In genomic region chr6:165109011-165109410, GRCh38 we compare ENCODE assay signal across 36 cellular contexts.
"Had no signal": no experiment of that assay in that cellular context is flagged by ENCODE, and none has a peak within 500 bp of the region (broad histone marks: within the 10 kb centered on the region; RNA-seq: fewer than 3 reads in every experiment).

No MANE protein-coding gene starts in this region.

- H3K4me1 ChIP-seq: adrenal gland, breast epithelium, esophagus muscularis mucosa, foreskin keratinocyte, gastroesophageal sphincter had no signal

- H3K4me1 Mint-ChIP-seq: activated CD4-positive, alpha-beta T cell treated with anti-CD3 and anti-CD28 coated beads for 36 hours; activated CD4-positive, alpha-beta T cell treated with anti-CD3 and anti-CD28 coated beads, Interleukin-2, amount 10 ng/mL, durations not matched to agents 24 days and 14 days; activated CD8-positive, alpha-beta memory T cell treated with anti-CD3 and anti-CD28 coated beads, Interleukin-2, amount 10 ng/mL, durations not matched to agents 7 days and 5 days; activated naive CD4-positive, alpha-beta T cell treated with anti-CD3 and anti-CD28 coated beads, Interleukin-2, amount 50 U/mL, for 24 hours; activated naive CD8-positive, alpha-beta T cell treated with anti-CD3 and anti-CD28 coated beads for 36 hours; activated naive CD8-positive, alpha-beta T cell treated with anti-CD3 and anti-CD28 coated beads, Interleukin-2, amount 50 U/mL, for 24 hours; brain; endodermal cell had no signal

- DNase-seq: activated CD4-positive, alpha-beta memory T cell treated with anti-CD3 and anti-CD28 coated beads for 36 hours; activated CD4-positive, alpha-beta T cell treated with anti-CD3 and anti-CD28 coated beads for 36 hours; activated CD4-positive, alpha-beta T cell treated with anti-CD3 and anti-CD28 coated beads, Interleukin-2, amount 10 ng/mL, durations not matched to agents 24 days and 14 days; activated CD4-positive, CD25-positive, alpha-beta regulatory T cell; activated CD4-positive, CD25-positive, alpha-beta regulatory T cell treated with anti-CD3 and anti-CD28 coated beads, Interleukin-2, amount 50 U/mL, for 72 hours; activated CD8-positive, alpha-beta memory T cell treated with anti-CD3 and anti-CD28 coated beads, Interleukin-2, amount 10 ng/mL, durations not matched to agents 7 days and 5 days; activated CD8-positive, alpha-beta memory T cell treated with anti-CD3 and anti-CD28 coated beads, Interleukin-2, amount 50 U/mL, for 4 hours; activated CD8-positive, alpha-beta T cell treated with anti-CD3 and anti-CD28 coated beads, Interleukin-2, amount 10 ng/mL, durations not matched to agents 7 days and 5 days; activated effector memory CD4-positive, alpha-beta T cell treated with anti-CD3 and anti-CD28 coated beads, Interleukin-2, amount 50 U/mL, for 16 hours; activated naive CD4-positive, alpha-beta T cell treated with anti-CD3 and anti-CD28 coated beads for 36 hours; activated naive CD8-positive, alpha-beta T cell treated with anti-CD3 and anti-CD28 coated beads for 36 hours; activated naive CD8-positive, alpha-beta T cell treated with anti-CD3 and anti-CD28 coated beads, Interleukin-2, amount 50 U/mL, for 24 hours; activated T-cell treated with anti-CD3 and anti-CD28 coated beads, Interleukin-2, amount 50 U/mL, for 1 hour; activated T-cell treated with anti-CD3 and anti-CD28 coated beads, Interleukin-2, amount 50 U/mL, for 48 hours; adrenal gland; amygdala; aorta; central memory CD4-positive, alpha-beta T cell; cerebellar nuclear complex; dorsolateral prefrontal cortex; effector memory CD4-positive, alpha-beta T cell; endodermal cell; erythroblast; foreskin keratinocyte; head of caudate nucleus; T-helper 2 cell had no signal

- H3K36me3 Mint-ChIP-seq: activated CD4-positive, alpha-beta memory T cell treated with anti-CD3 and anti-CD28 coated beads for 36 hours; activated CD8-positive, alpha-beta memory T cell treated with anti-CD3 and anti-CD28 coated beads, Interleukin-2, amount 10 ng/mL, durations not matched to agents 7 days and 5 days; activated naive CD4-positive, alpha-beta T cell treated with anti-CD3 and anti-CD28 coated beads, Interleukin-2, amount 50 U/mL, for 24 hours; activated naive CD8-positive, alpha-beta T cell treated with anti-CD3 and anti-CD28 coated beads for 36 hours; brain had no signal

- H3K27ac ChIP-seq: adrenal gland, breast epithelium, cardiac muscle cell, coronary artery, esophagus muscularis mucosa, foreskin keratinocyte, gastroesophageal sphincter had no signal

- H3K27ac Mint-ChIP-seq: activated CD4-positive, alpha-beta memory T cell treated with anti-CD3 and anti-CD28 coated beads for 36 hours; activated CD4-positive, alpha-beta T cell treated with anti-CD3 and anti-CD28 coated beads for 36 hours; activated CD4-positive, alpha-beta T cell treated with anti-CD3 and anti-CD28 coated beads, Interleukin-2, amount 10 ng/mL, durations not matched to agents 24 days and 14 days; activated CD8-positive, alpha-beta memory T cell treated with anti-CD3 and anti-CD28 coated beads, Interleukin-2, amount 10 ng/mL, durations not matched to agents 7 days and 5 days; activated CD8-positive, alpha-beta T cell treated with anti-CD3 and anti-CD28 coated beads, Interleukin-2, amount 10 ng/mL, durations not matched to agents 7 days and 5 days; activated naive CD4-positive, alpha-beta T cell treated with anti-CD3 and anti-CD28 coated beads for 36 hours; activated naive CD4-positive, alpha-beta T cell treated with anti-CD3 and anti-CD28 coated beads, Interleukin-2, amount 50 U/mL, for 24 hours; activated naive CD8-positive, alpha-beta T cell treated with anti-CD3 and anti-CD28 coated beads for 36 hours; activated naive CD8-positive, alpha-beta T cell treated with anti-CD3 and anti-CD28 coated beads, Interleukin-2, amount 50 U/mL, for 24 hours; activated T-helper 1 cell treated with anti-CD3 and anti-CD28 coated beads, Interleukin-12 subunit alpha, Interleukin-12 subunit beta, Interleukin-2, Interleukin-4 antibody, amounts not matched to agents 30 ng/mL and 10 ng/mL and 1 ng/mL, durations not matched to agents 14 hours and 24 hours and 36 hours; activated T-helper 2 cell treated with anti-CD3 and anti-CD28 coated beads, Interferon-gamma antibody, Interleukin-2, Interleukin-4, amounts not matched to agents 10 μg/mL and 5 μg/mL and 100 μg/mL, durations not matched to agents 14 hours and 24 hours and 36 hours; brain; dendritic cell treated with granulocyte-macrophage colony-stimulating factor and Interleukin-4, amounts not matched to agents 40 ng/mL and 50 ng/mL, for 4 days; endodermal cell had no signal

- H3K4me3 Mint-ChIP-seq: activated CD4-positive, alpha-beta memory T cell treated with anti-CD3 and anti-CD28 coated beads for 36 hours; activated CD4-positive, alpha-beta T cell treated with anti-CD3 and anti-CD28 coated beads for 36 hours; activated CD4-positive, alpha-beta T cell treated with anti-CD3 and anti-CD28 coated beads, Interleukin-2, amount 10 ng/mL, durations not matched to agents 24 days and 14 days; activated CD8-positive, alpha-beta memory T cell treated with anti-CD3 and anti-CD28 coated beads, Interleukin-2, amount 10 ng/mL, durations not matched to agents 7 days and 5 days; activated CD8-positive, alpha-beta T cell treated with anti-CD3 and anti-CD28 coated beads, Interleukin-2, amount 10 ng/mL, durations not matched to agents 7 days and 5 days; activated naive CD4-positive, alpha-beta T cell treated with anti-CD3 and anti-CD28 coated beads for 36 hours; activated naive CD4-positive, alpha-beta T cell treated with anti-CD3 and anti-CD28 coated beads, Interleukin-2, amount 50 U/mL, for 24 hours; activated naive CD8-positive, alpha-beta T cell treated with anti-CD3 and anti-CD28 coated beads for 36 hours; activated naive CD8-positive, alpha-beta T cell treated with anti-CD3 and anti-CD28 coated beads, Interleukin-2, amount 50 U/mL, for 24 hours; activated T-helper 1 cell treated with anti-CD3 and anti-CD28 coated beads, Interleukin-12 subunit alpha, Interleukin-12 subunit beta, Interleukin-2, Interleukin-4 antibody, amounts not matched to agents 30 ng/mL and 10 ng/mL and 1 ng/mL, durations not matched to agents 14 hours and 24 hours and 36 hours; brain; dendritic cell treated with granulocyte-macrophage colony-stimulating factor and Interleukin-4, amounts not matched to agents 40 ng/mL and 50 ng/mL, for 4 days; endodermal cell had no signal

- H3K27me3 Mint-ChIP-seq: activated CD4-positive, alpha-beta memory T cell treated with anti-CD3 and anti-CD28 coated beads for 36 hours; activated CD4-positive, alpha-beta T cell treated with anti-CD3 and anti-CD28 coated beads for 36 hours; activated CD4-positive, alpha-beta T cell treated with anti-CD3 and anti-CD28 coated beads, Interleukin-2, amount 10 ng/mL, durations not matched to agents 24 days and 14 days; activated CD8-positive, alpha-beta memory T cell treated with anti-CD3 and anti-CD28 coated beads, Interleukin-2, amount 10 ng/mL, durations not matched to agents 7 days and 5 days; activated naive CD4-positive, alpha-beta T cell treated with anti-CD3 and anti-CD28 coated beads, Interleukin-2, amount 50 U/mL, for 24 hours; activated naive CD8-positive, alpha-beta T cell treated with anti-CD3 and anti-CD28 coated beads for 36 hours; activated naive CD8-positive, alpha-beta T cell treated with anti-CD3 and anti-CD28 coated beads, Interleukin-2, amount 50 U/mL, for 24 hours; dendritic cell treated with granulocyte-macrophage colony-stimulating factor and Interleukin-4, amounts not matched to agents 40 ng/mL and 50 ng/mL, for 4 days had no signal

- H3K27me3 ChIP-seq: adrenal gland, breast epithelium, cardiac muscle cell, dorsolateral prefrontal cortex, esophagus muscularis mucosa, foreskin keratinocyte, gastroesophageal sphincter had no signal

- H3K4me3 ChIP-seq: adrenal gland, breast epithelium, cardiac muscle cell, coronary artery, dorsolateral prefrontal cortex, esophagus muscularis mucosa, gastroesophageal sphincter had no signal

- H3K36me3 ChIP-seq: adrenal gland, breast epithelium, cardiac muscle cell, esophagus muscularis mucosa, gastroesophageal sphincter had no signal

- H3K9me3 ChIP-seq: adrenal gland had no signal

- ATAC-seq: activated CD4-positive, alpha-beta T cell treated with anti-CD3 and anti-CD28 coated beads for 36 hours; activated CD8-positive, alpha-beta memory T cell treated with anti-CD3 and anti-CD28 coated beads, Interleukin-2, amount 10 ng/mL, durations not matched to agents 7 days and 5 days; activated CD8-positive, alpha-beta T cell treated with anti-CD3 and anti-CD28 coated beads, Interleukin-2, amount 10 ng/mL, durations not matched to agents 7 days and 5 days; activated naive CD8-positive, alpha-beta T cell treated with anti-CD3 and anti-CD28 coated beads, Interleukin-2, amount 50 U/mL, for 24 hours; foreskin keratinocyte; gastroesophageal sphincter had no signal
